Comparison of ENCODE assay signal across 24 cellular contexts in the genomic region with DNA sequence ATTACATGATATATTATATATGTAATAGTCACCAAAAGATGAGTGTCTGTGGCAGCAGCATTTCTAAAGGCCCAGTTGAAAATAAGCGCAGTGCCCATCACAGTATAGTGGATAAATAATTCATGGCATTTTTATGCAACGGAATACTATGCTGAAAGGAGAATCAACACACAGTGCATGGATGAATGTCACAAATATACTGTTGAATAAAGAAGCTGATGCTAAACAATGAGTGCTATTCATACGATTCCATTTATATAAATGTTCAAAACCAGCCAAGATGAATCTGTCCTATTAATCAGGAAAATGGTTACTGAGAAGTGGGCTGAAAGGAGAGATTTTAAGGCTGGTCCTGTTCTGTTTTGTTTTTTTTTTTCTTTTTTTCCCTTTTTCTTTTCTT.
"Had no signal": no experiment of that assay in that cellular context is flagged by ENCODE, and none has a peak within 500 bp of the region (broad histone marks: within the 10 kb centered on the region; RNA-seq: fewer than 3 reads in every experiment).

No MANE protein-coding gene starts in this region.

- H3K4me3 ChIP-seq: colonic mucosa, coronary artery, dorsolateral prefrontal cortex, esophagus squamous epithelium, gastrocnemius medialis, gastroesophageal sphincter, heart left ventricle, heart right ventricle, hepatocyte had no signal

- H3K4me1 ChIP-seq: colonic mucosa, gastrocnemius medialis, gastroesophageal sphincter, heart left ventricle, heart right ventricle had no signal

- H3K9me3 Mint-ChIP-seq: dendritic cell treated with granulocyte-macrophage colony-stimulating factor and Interleukin-4, amounts not matched to agents 40 ng/mL and 50 ng/mL, for 4 days had no signal

- H3K36me3 ChIP-seq: colonic mucosa, esophagus squamous epithelium, gastrocnemius medialis, gastroesophageal sphincter, heart left ventricle, heart right ventricle had no signal

- H3K27me3 ChIP-seq: colonic mucosa, esophagus squamous epithelium, foreskin keratinocyte, gastrocnemius medialis, gastroesophageal sphincter, hepatocyte had no signal

- H3K27ac ChIP-seq: colonic mucosa, coronary artery, dorsolateral prefrontal cortex, epithelial cell of prostate, esophagus squamous epithelium, foreskin keratinocyte, gastrocnemius medialis, gastroesophageal sphincter, heart left ventricle, heart right ventricle, hepatocyte had no signal

- ATAC-seq: effector memory CD8-positive, alpha-beta T cell; esophagus mucosa; foreskin keratinocyte; gastrocnemius medialis; gastroesophageal sphincter; heart left ventricle; heart right ventricle had no signal

- DNase-seq: colonic mucosa; cortex of kidney; dermis blood vessel endothelial cell; dorsolateral prefrontal cortex; effector CD4-positive, alpha-beta T cell; effector CD8-positive, alpha-beta T cell; effector memory CD4-positive, alpha-beta T cell; effector memory CD8-positive, alpha-beta T cell; endodermal cell; erythroblast; esophagus squamous epithelium; foreskin fibroblast; foreskin keratinocyte; gastrocnemius medialis; glutamatergic neuron; head of caudate nucleus; heart left ventricle; heart right ventricle had no signal

- H3K9me3 ChIP-seq: colonic mucosa, esophagus squamous epithelium, gastrocnemius medialis had no signal

- H3K4me3 Mint-ChIP-seq: dendritic cell treated with granulocyte-macrophage colony-stimulating factor and Interleukin-4, amounts not matched to agents 40 ng/mL and 50 ng/mL, for 4 days; effector memory CD8-positive, alpha-beta T cell; endodermal cell had no signal

- H3K27ac Mint-ChIP-seq: dendritic cell treated with granulocyte-macrophage colony-stimulating factor and Interleukin-4, amounts not matched to agents 40 ng/mL and 50 ng/mL, for 4 days; effector memory CD8-positive, alpha-beta T cell; endodermal cell had no signal
